In genomic region chr9:86287013-86287412, GRCh38 we compare ENCODE assay signal across 12 cellular contexts. TPM values are rescaled to one million over a fixed set of nuclear protein-coding genes. Genes with fewer than 3 reads are reported as not detected.
DNase-seq lines count a peak whose midpoint lies in the region; ATAC-seq, FAIRE-seq and TF ChIP-seq lines count a peak whose summit lies in the region.
"Had no signal": no experiment of that assay in that cellular context is flagged by ENCODE, and none has a peak within 500 bp of the region (broad histone marks: within the 10 kb centered on the region; RNA-seq: fewer than 3 reads in every experiment).

No MANE protein-coding gene starts in this region.

- no peaks in the 10 kb centered on the region for H3K36me3 ChIP-seq in bronchial epithelial cell (ENCODE audit: control insufficient read depth, insufficient read depth, low read length)

- H3K9me3 Mint-ChIP-seq in progenitor cell of endocrine pancreas (ENCODE audit: low read depth) = no peaks in the 10 kb centered on the region

- H3K27ac ChIP-seq in RWPE1 = no peak overlapping the region
- H3K27ac ChIP-seq: SJSA1 had no signal

- no peak overlapping the region for H3K4me3 ChIP-seq in bronchial epithelial cell (ENCODE audit: low read depth, low read length)
- H3K4me3 ChIP-seq: SJSA1 had no signal

- ATAC-seq in HG03108 (IDR thresholded peaks at IDR 0.05; ENCODE audit: unreplicated experiment) = no peak
- no peak for ATAC-seq in HG03439 (IDR thresholded peaks at IDR 0.05; ENCODE audit: unreplicated experiment)

- H3K36me3 Mint-ChIP-seq in progenitor cell of endocrine pancreas (ENCODE audit: insufficient read depth) = peaks cover 1% of the 10 kb centered on the region

- TF ChIP-seq CTCF in bronchial epithelial cell (IDR thresholded peaks at IDR 0.05; ENCODE audit: insufficient read depth, low read length, severe bottlenecking) (peak; percentile 45), progenitor cell of endocrine pancreas (IDR thresholded peaks at IDR 0.05; ENCODE audit: unreplicated experiment) (peak; percentile 46), RWPE1 (conservative IDR thresholded peaks at IDR 0.05; ENCODE audit: low read depth) (no peak)

- peaks cover 5% of the 10 kb centered on the region for H3K4me1 Mint-ChIP-seq in progenitor cell of endocrine pancreas (ENCODE audit: low read depth)

- no peak overlapping the region for H3K4me3 Mint-ChIP-seq in progenitor cell of endocrine pancreas (ENCODE audit: low read depth)

- no peaks in the 10 kb centered on the region for H3K27me3 ChIP-seq in bronchial epithelial cell (ENCODE audit: control insufficient read depth, insufficient read depth, low read length)
- H3K27me3 ChIP-seq: SJSA1 had no signal

- peaks cover 5% of the 10 kb centered on the region for H3K27me3 Mint-ChIP-seq in progenitor cell of endocrine pancreas

- CTCF ChIA-PET in RWPE1 (lab: Yijun Ruan, JAX) = interaction anchor here (0.7 kb wide), 1 partner anchor 33 kb away, joined by 3 read pairs; no protein-coding TSS in a partner anchor

- no peak overlapping the region for H3K27ac Mint-ChIP-seq in progenitor cell of endocrine pancreas

- FAIRE-seq in bronchial epithelial cell (lab: Jason Lieb, UNC) = no peak

- POLR2A ChIA-PET in RWPE1 (lab: Yijun Ruan, JAX; ENCODE audit: low non-redundant PET) = no interaction called here

- DNase-seq in activated CD4-positive, alpha-beta T cell treated with anti-CD3 and anti-CD28 coated beads for 48 hours = peak; percentile 37
- no peak for DNase-seq in activated CD4-positive, alpha-beta T cell treated with anti-CD3 and anti-CD28 coated beads for 1 hour
- DNase-seq in NCI-H1694 treated with DMSO at 0.1 percent for 48 hours (lab: John Stamatoyannopoulos, UW) = peak; percentile 71
- peak; percentile 55 for DNase-seq in bronchial epithelial cell (ENCODE audit: low read depth)
- DNase-seq in progenitor cell of endocrine pancreas (ENCODE audit: low spot score, unreplicated experiment) = no peak
- DNase-seq in RWPE1 (ENCODE audit: low spot score) = no peak
- DNase-seq: DMS79; stimulated activated CD8-positive, alpha-beta memory T cell treated with anti-CD3 and anti-CD28 coated beads, Interleukin-4, amount 100 ng/mL, for 48 hours had no signal

RNA-seq across cellular contexts. Expression of gene ISCA1, which starts 4.7 kb away (rescaled TPM):
- total RNA-seq in bronchial epithelial cell = 20.9 and 21.3 TPM in 2 replicates
- total RNA-seq in progenitor cell of endocrine pancreas = 34.7 and 37.9 TPM in 2 replicates

RNA-seq across cellular contexts. Expression of gene C9orf153, which starts 27.6 kb away (rescaled TPM):
- total RNA-seq in bronchial epithelial cell (0.26 TPM in 2 replicates), progenitor cell of endocrine pancreas (0.69 TPM in 1 of 2 replicates, not detected in the other)
- total RNA-seq: glomerular endothelial cell had no signal

Comparison
In these comparisons a context has a peak if more than half of its experiments do, and no peak if none do; other contexts are left out.
1. DNase-seq: peak in activated CD4-positive, alpha-beta T cell treated with anti-CD3 and anti-CD28 coated beads for 48 hours (single experiment), NCI-H1694 treated with DMSO at 0.1 percent for 48 hours (single experiment) and bronchial epithelial cell (single experiment); none in activated CD4-positive, alpha-beta T cell treated with anti-CD3 and anti-CD28 coated beads for 1 hour (single experiment), progenitor cell of endocrine pancreas (single experiment) and RWPE1 (single experiment).